In genomic region chr4:128440923-128441322, GRCh38 we compare ENCODE assay signal across 1 cellular context.
TF ChIP-seq lines count a peak whose summit lies in the region.

No MANE protein-coding gene starts in this region.

TF ChIP-seq in K562, 482 proteins besides CTCF, POLR2A, EP300 and RAD21 (continued from another document):
- TF ChIP-seq CUX1 (CRISPR knock-in tag; IDR thresholded peaks at IDR 0.05) (no peak), HDAC2 (IDR thresholded peaks at IDR 0.05) (no peak), LARP7 (IDR thresholded peaks at IDR 0.05) (no peak), ID3 (CRISPR knock-in tag; IDR thresholded peaks at IDR 0.05) (no peak), ID3 (tag; IDR thresholded peaks at IDR 0.05) (no peak), RERE (CRISPR knock-in tag; IDR thresholded peaks at IDR 0.05; ENCODE audit: borderline replicate concordance) (no peak), ELK1 (CRISPR knock-in tag; IDR thresholded peaks at IDR 0.05) (no peak), THRAP3 (IDR thresholded peaks at IDR 0.05; ENCODE audit: borderline replicate concordance) (no peak), TRIM28 (IDR thresholded peaks at IDR 0.05) (peak; percentile 45; the same call in 1 of the 2 replicates), CBX3 (IDR thresholded peaks at IDR 0.05; ENCODE audit: borderline replicate concordance in 1 of 2, low read length in 2 of 2) (peak in 1 of 2 experiments; percentile 70; a peak in 1 of 3 replicates), TAL1 (IDR thresholded peaks at IDR 0.05) (no peak), ZBED1 (IDR thresholded peaks at IDR 0.05) (no peak), HIVEP1 (CRISPR knock-in tag; IDR thresholded peaks at IDR 0.05) (no peak), ZNF655 (CRISPR knock-in tag; IDR thresholded peaks at IDR 0.05) (no peak), GTF2E2 (tag; IDR thresholded peaks at IDR 0.05) (no peak), HOXB6 (CRISPR knock-in tag; IDR thresholded peaks at IDR 0.05; ENCODE audit: borderline replicate concordance) (no peak), ZBTB7A (IDR thresholded peaks at IDR 0.05; ENCODE audit: borderline replicate concordance, control insufficient read depth, low read depth, low read length) (no peak), CHD1 (IDR thresholded peaks at IDR 0.05; ENCODE audit: low read length) (no peak), CCNT2 (IDR thresholded peaks at IDR 0.05; ENCODE audit: borderline replicate concordance, extremely low read depth, insufficient read length, low read depth, low read length) (no peak), ETV6 (IDR thresholded peaks at IDR 0.05; ENCODE audit: borderline replicate concordance in 1 of 2, low read depth in 2 of 2, low read length in 1 of 2) (no peak), ETV6 (CRISPR knock-in tag; IDR thresholded peaks at IDR 0.05; ENCODE audit: borderline replicate concordance) (no peak), CBX5 (IDR thresholded peaks at IDR 0.05; ENCODE audit: borderline replicate concordance, low read depth) (0 out of 2 replicates have a peak, but pooled peaks have one; percentile 35), ZNF280A (IDR thresholded peaks at IDR 0.05; ENCODE audit: low read depth, partially characterized antibody) (peak; percentile 51)
